ENCODE assay signal across 27 cellular contexts in genomic region chr7:70035955-70036354, GRCh38.
"Had no signal": no experiment of that assay in that cellular context is flagged by ENCODE, and none has a peak within 500 bp of the region (broad histone marks: within the 10 kb centered on the region; RNA-seq: fewer than 3 reads in every experiment).

No MANE protein-coding gene starts in this region.

- H3K4me3 ChIP-seq: left lung, lung, ovary, right atrium auricular region, right lobe of liver, smooth muscle cell, stomach, testis, thyroid gland, transverse colon, upper lobe of left lung, vagina had no signal

- H3K9me3 ChIP-seq: left lung, ovary, right atrium auricular region, right lobe of liver, stomach, testis, thyroid gland, transverse colon, upper lobe of left lung, vagina had no signal

- ATAC-seq: left colon; left lung; natural killer cell; right lobe of liver; stimulated activated naive B cell treated with anti-CD40 and anti-IgM and Interleukin-4, amounts not matched to agents 10 μg/mL and 1 μg/mL and 100 μg/mL, for 72 hours; stimulated activated naive CD8-positive, alpha-beta T cell treated with anti-CD3 and anti-CD28 coated beads, Interleukin-15, Interleukin-2, amounts not matched to agents 100 U/mL and 50 U/mL, for 24 hours had no signal

- H3K4me2 ChIP-seq: smooth muscle cell had no signal

- H3K36me3 ChIP-seq: left lung, ovary, right atrium auricular region, right lobe of liver, stomach, thyroid gland, transverse colon, upper lobe of left lung, vagina had no signal

- H3K36me3 Mint-ChIP-seq: immature natural killer cell; mesothelial cell of epicardium; naive B cell; natural killer cell; stimulated activated naive B cell treated with anti-CD40 and anti-IgM and Interleukin-4, amounts not matched to agents 10 μg/mL and 1 μg/mL and 100 μg/mL, for 72 hours had no signal

- H3K4me1 ChIP-seq: left lung, right atrium auricular region, right lobe of liver, testis, thyroid gland, transverse colon, vagina had no signal

- H3K4me3 Mint-ChIP-seq: immature natural killer cell; mesothelial cell of epicardium; naive B cell; natural killer cell; nephron progenitor cell; stimulated activated naive B cell treated with anti-CD40 and anti-IgM and Interleukin-4, amounts not matched to agents 10 μg/mL and 1 μg/mL and 100 μg/mL, for 72 hours had no signal

- H3K4me1 Mint-ChIP-seq: immature natural killer cell, natural killer cell had no signal

- H3K27me3 Mint-ChIP-seq: naive B cell; progenitor cell of endocrine pancreas; stimulated activated naive B cell treated with anti-CD40 and anti-IgM and Interleukin-4, amounts not matched to agents 10 μg/mL and 1 μg/mL and 100 μg/mL, for 72 hours had no signal

- H3K9me3 Mint-ChIP-seq: mesothelial cell of epicardium, natural killer cell had no signal

- DNase-seq: hypothalamus; immature natural killer cell; kidney; left colon; naive B cell; natural killer cell; nephron progenitor cell; ovary; right lobe of liver; stimulated activated CD4-positive, alpha-beta T cell treated with anti-CD3 and anti-CD28 coated beads, Interleukin-1b, Interleukin-23, amount 100 ng/mL, for 48 hours; stimulated activated CD4-positive, alpha-beta T cell treated with anti-CD3 and anti-CD28 coated beads, Interleukin-2, amount 100 ng/mL, for 48 hours; stimulated activated CD4-positive, alpha-beta T cell treated with anti-CD3 and anti-CD28 coated beads, Interleukin-4, amount 100 ng/mL, for 4 hours; stimulated activated CD8-positive, alpha-beta memory T cell treated with anti-CD3 and anti-CD28 coated beads, Interleukin-4, amount 100 ng/mL, for 48 hours; stimulated activated naive B cell treated with anti-CD40 and anti-IgM and Interleukin-4, amounts not matched to agents 10 μg/mL and 1 μg/mL and 100 μg/mL, for 72 hours; stimulated activated naive CD8-positive, alpha-beta T cell treated with anti-CD3 and anti-CD28 coated beads, Interleukin-15, Interleukin-2, amounts not matched to agents 100 U/mL and 50 U/mL, for 24 hours; stomach; testis; transverse colon; upper lobe of left lung had no signal

- H3K27ac Mint-ChIP-seq: immature natural killer cell; mesothelial cell of epicardium; natural killer cell; nephron progenitor cell; progenitor cell of endocrine pancreas; stimulated activated naive B cell treated with anti-CD40 and anti-IgM and Interleukin-4, amounts not matched to agents 10 μg/mL and 1 μg/mL and 100 μg/mL, for 72 hours had no signal

- H3K27me3 ChIP-seq: left lung, ovary, right atrium auricular region, right lobe of liver, stomach, testis, thyroid gland, transverse colon, upper lobe of left lung, vagina had no signal

- H3K27ac ChIP-seq: left lung, ovary, right atrium auricular region, right lobe of liver, stomach, testis, thyroid gland, transverse colon, upper lobe of left lung, vagina had no signal
